In the genomic region with DNA sequence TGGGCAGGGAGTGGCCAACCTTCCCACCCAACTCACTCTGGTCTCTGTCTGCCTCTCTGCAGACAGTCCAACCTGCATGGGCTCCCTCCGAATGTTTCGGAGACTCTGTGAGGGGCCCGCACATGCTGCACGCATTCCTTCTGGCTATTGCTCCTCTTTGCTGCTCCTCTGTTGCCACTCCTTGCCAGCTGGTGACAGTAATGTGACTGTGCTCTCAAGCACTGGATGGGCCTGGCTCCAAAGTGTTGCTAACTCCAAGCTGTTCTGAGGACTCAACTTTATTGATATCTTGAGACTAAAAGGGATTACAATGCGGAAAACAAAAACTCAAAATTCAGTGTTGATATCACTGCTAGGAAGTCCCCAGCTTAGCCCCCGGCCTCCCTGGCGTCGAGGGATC, we compare ENCODE assay signal across 15 cellular contexts.
DNase-seq lines count a peak whose midpoint lies in the region; ATAC-seq, FAIRE-seq and TF ChIP-seq lines count a peak whose summit lies in the region.
"Had no signal": no experiment of that assay in that cellular context is flagged by ENCODE, and none has a peak within 500 bp of the region (broad histone marks: within the 10 kb centered on the region; RNA-seq: fewer than 3 reads in every experiment).

No MANE protein-coding gene starts in this region.

- no peak for TF ChIP-seq POLR2A in heart left ventricle (IDR thresholded peaks at IDR 0.05)

- H3K36me3 Mint-ChIP-seq in astrocyte (ENCODE audit: low read depth, unreplicated experiment), result peaks cover 2% of the 10 kb centered on the region

- H3K27ac ChIP-seq in astrocyte (ENCODE audit: low read depth, low read length), result no peak overlapping the region
- no peak overlapping the region for H3K27ac ChIP-seq in heart left ventricle
- no peak overlapping the region for H3K27ac ChIP-seq in right cardiac atrium (ENCODE audit: low read length)
- peak overlapping the region; percentile 41 for H3K27ac ChIP-seq in subcutaneous abdominal adipose tissue (ENCODE audit: low read depth, low read length)

- WGBS in heart left ventricle, 4 donors, result 70 to 77% (median 73%) methylated on average over 6 to 8 of the region's 8 CpGs
- 75% methylated on average over 8 of the region's 8 CpGs for WGBS in right cardiac atrium

- no peaks in the 10 kb centered on the region for H3K9me3 Mint-ChIP-seq in astrocyte (ENCODE audit: unreplicated experiment)
- H3K9me3 Mint-ChIP-seq: CD4-positive, alpha-beta T cell; GM23338 had no signal

- H3K27me3 ChIP-seq in astrocyte (ENCODE audit: insufficient read depth, low read length) (no peaks in the 10 kb centered on the region), heart left ventricle (no peaks in the 10 kb centered on the region), right cardiac atrium (ENCODE audit: control insufficient read depth, insufficient read depth) (no peaks in the 10 kb centered on the region), subcutaneous abdominal adipose tissue (ENCODE audit: control insufficient read depth in 5 of 5, insufficient read depth in 4 of 5, low read length in 5 of 5) (no peaks in the 10 kb centered on the region)

- peak overlapping the region; percentile 45 for H3K4me3 Mint-ChIP-seq in astrocyte (ENCODE audit: unreplicated experiment)
- H3K4me3 Mint-ChIP-seq: B cell; CD4-positive, alpha-beta T cell; GM23338 had no signal

- no peak overlapping the region for H3K4me2 ChIP-seq in astrocyte (ENCODE audit: low read length)
- H3K4me2 ChIP-seq: GM23338 had no signal

- no peaks in the 10 kb centered on the region for H3K9me3 ChIP-seq in astrocyte (ENCODE audit: insufficient read depth, low read depth, low read length)
- H3K9me3 ChIP-seq in heart left ventricle, result no peaks in the 10 kb centered on the region
- H3K9me3 ChIP-seq in right cardiac atrium (ENCODE audit: control insufficient read depth, low read length), result no peaks in the 10 kb centered on the region
- no peaks in the 10 kb centered on the region for H3K9me3 ChIP-seq in subcutaneous abdominal adipose tissue (ENCODE audit: control insufficient read depth in 5 of 5, low read length in 5 of 5)

- intact Hi-C loops in heart left ventricle (cut with DNase I) (loop anchor here in 1 of 10 donors (10.0 kb wide), 1 partner anchor 107 kb away; the partner anchor contains the start of gene KIF5B), right cardiac atrium (cut with DNase I) (no loop called here)

- H3K4me1 ChIP-seq in astrocyte (ENCODE audit: insufficient read depth, low read length) (peaks cover 6% of the 10 kb centered on the region), heart left ventricle (peaks cover 0 to 12% (median 0%) of the 10 kb centered on the region in 12 donors), right cardiac atrium (ENCODE audit: control insufficient read depth, insufficient read depth, low read length) (no peaks in the 10 kb centered on the region), subcutaneous abdominal adipose tissue (ENCODE audit: control insufficient read depth in 5 of 5, insufficient read depth in 5 of 5, low read length in 5 of 5) (peaks cover 0 to 16% (median 13%) of the 10 kb centered on the region in 5 donors)

- peak overlapping the region; percentile 41 for H3K27ac Mint-ChIP-seq in astrocyte (ENCODE audit: unreplicated experiment)
- H3K27ac Mint-ChIP-seq: B cell; CD4-positive, alpha-beta T cell; GM23338 had no signal

- DNase-seq in astrocyte (ENCODE audit: low read depth) (no peak), heart left ventricle (peak in 3 of 5 donors; percentile 24 to 63 (median 44)), right cardiac atrium (peak in 1 of 3 donors; percentile 62), NCI-H2107 (lab: John Stamatoyannopoulos, UW) (no peak)
- DNase-seq in stimulated activated CD4-positive, alpha-beta T cell treated with anti-CD3 and anti-CD28 coated beads, Interleukin-4, amount 100 ng/mL, for 24 hours, result no peak
- DNase-seq: ACHN; Calu3; CD4-positive, alpha-beta T cell; DMS 273 treated with DMSO at 0.1 percent for 48 hours; H7 had no signal

- no peaks in the 10 kb centered on the region for H3K27me3 Mint-ChIP-seq in astrocyte (ENCODE audit: low read depth, unreplicated experiment)

- H3K79me2 ChIP-seq in astrocyte (ENCODE audit: insufficient read depth, low read length), result no peaks in the 10 kb centered on the region

- FAIRE-seq in astrocyte (lab: Jason Lieb, UNC), result no peak
- FAIRE-seq: GM18507 had no signal

- H3K36me3 ChIP-seq in astrocyte (ENCODE audit: insufficient read depth, low read length) (no peaks in the 10 kb centered on the region), heart left ventricle (no peaks in the 10 kb centered on the region), subcutaneous abdominal adipose tissue (ENCODE audit: control insufficient read depth in 5 of 5, insufficient read depth in 5 of 5, low read length in 5 of 5) (no peaks in the 10 kb centered on the region)

- no peak overlapping the region for H3K4me3 ChIP-seq in astrocyte (ENCODE audit: insufficient read depth, low read depth, low read length)
- no peak overlapping the region for H3K4me3 ChIP-seq in heart left ventricle
- H3K4me3 ChIP-seq in right cardiac atrium (ENCODE audit: low read length), result no peak overlapping the region
- H3K4me3 ChIP-seq in subcutaneous abdominal adipose tissue (ENCODE audit: low read depth in 1 of 5, low read length in 5 of 5), result no peak overlapping the region
- H3K4me3 ChIP-seq: GM23338 had no signal

- TF ChIP-seq CTCF in astrocyte (IDR thresholded peaks at IDR 0.05; ENCODE audit: insufficient read depth, low read depth, low read length), result no peak
- no peak for TF ChIP-seq CTCF in heart left ventricle (IDR thresholded peaks at IDR 0.05)

- ATAC-seq in heart left ventricle (peak in 3 of 4 donors; percentile 75 to 81 (median 77)), right cardiac atrium (peak; percentile 36 to 67), GM18502 (IDR thresholded peaks at IDR 0.05; ENCODE audit: poor library complexity, unreplicated experiment) (no peak)
- ATAC-seq: GM23338 had no signal

- no peaks in the 10 kb centered on the region for H4K20me1 ChIP-seq in astrocyte (ENCODE audit: insufficient read depth, low read length)

- H3K4me1 Mint-ChIP-seq in astrocyte (ENCODE audit: low read depth, unreplicated experiment), result peaks cover 11% of the 10 kb centered on the region
- H3K4me1 Mint-ChIP-seq: B cell, GM23338 had no signal

- H3K9ac ChIP-seq in astrocyte (ENCODE audit: low read length) (no peak overlapping the region), subcutaneous abdominal adipose tissue (ENCODE audit: low read length in 5 of 5) (no peak overlapping the region)

- H2AFZ ChIP-seq in astrocyte (ENCODE audit: low read depth, low read length), result no peak overlapping the region
- H2AFZ ChIP-seq: GM23338 had no signal

Comparison
In these comparisons a context has a peak if more than half of its experiments do, and no peak if none do; other contexts are left out.
1. DNase-seq: peak in heart left ventricle (3 of 5); none in astrocyte (single experiment), NCI-H2107 (single experiment) and stimulated activated CD4-positive, alpha-beta T cell treated with anti-CD3 and anti-CD28 coated beads, Interleukin-4, amount 100 ng/mL, for 24 hours (single experiment).